Comparison of ENCODE assay signal across 1 cellular context in the genomic region with DNA sequence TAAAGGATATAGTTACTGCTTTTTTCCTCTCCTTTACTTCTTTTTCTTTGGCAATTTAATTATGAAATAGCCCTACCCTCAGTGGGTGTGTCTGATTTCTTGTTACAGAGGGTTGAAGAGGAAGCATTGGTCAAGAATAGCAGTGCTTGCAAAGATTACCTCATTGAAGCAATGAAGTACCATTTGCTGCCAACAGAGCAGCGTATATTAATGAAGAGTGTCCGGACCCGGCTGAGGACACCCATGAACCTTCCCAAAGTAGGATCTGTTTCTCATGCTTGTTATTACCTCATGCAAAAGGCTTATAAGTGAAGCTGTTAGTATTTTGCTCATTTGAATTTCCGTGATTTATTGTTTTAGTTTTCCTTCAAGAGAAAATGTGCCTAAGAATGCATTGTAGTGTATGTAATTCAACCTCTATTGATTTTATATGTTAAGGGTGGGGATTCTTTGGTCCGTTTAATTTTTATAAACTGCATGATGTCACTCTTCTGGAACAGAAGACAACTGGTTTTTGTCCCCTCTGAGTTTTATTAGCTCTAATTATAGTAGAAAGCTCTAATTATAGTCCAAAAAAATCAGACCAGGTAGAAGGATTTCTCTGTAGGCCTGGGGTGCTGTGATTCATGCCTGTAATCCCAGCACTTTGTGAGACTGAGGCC.
TF ChIP-seq lines count a peak whose summit lies in the region.

No MANE protein-coding gene starts in this region.

TF ChIP-seq in GM23338, 12 proteins besides CTCF, POLR2A, EP300 and RAD21 (continued from another document):
- TF ChIP-seq, protein P1, sequence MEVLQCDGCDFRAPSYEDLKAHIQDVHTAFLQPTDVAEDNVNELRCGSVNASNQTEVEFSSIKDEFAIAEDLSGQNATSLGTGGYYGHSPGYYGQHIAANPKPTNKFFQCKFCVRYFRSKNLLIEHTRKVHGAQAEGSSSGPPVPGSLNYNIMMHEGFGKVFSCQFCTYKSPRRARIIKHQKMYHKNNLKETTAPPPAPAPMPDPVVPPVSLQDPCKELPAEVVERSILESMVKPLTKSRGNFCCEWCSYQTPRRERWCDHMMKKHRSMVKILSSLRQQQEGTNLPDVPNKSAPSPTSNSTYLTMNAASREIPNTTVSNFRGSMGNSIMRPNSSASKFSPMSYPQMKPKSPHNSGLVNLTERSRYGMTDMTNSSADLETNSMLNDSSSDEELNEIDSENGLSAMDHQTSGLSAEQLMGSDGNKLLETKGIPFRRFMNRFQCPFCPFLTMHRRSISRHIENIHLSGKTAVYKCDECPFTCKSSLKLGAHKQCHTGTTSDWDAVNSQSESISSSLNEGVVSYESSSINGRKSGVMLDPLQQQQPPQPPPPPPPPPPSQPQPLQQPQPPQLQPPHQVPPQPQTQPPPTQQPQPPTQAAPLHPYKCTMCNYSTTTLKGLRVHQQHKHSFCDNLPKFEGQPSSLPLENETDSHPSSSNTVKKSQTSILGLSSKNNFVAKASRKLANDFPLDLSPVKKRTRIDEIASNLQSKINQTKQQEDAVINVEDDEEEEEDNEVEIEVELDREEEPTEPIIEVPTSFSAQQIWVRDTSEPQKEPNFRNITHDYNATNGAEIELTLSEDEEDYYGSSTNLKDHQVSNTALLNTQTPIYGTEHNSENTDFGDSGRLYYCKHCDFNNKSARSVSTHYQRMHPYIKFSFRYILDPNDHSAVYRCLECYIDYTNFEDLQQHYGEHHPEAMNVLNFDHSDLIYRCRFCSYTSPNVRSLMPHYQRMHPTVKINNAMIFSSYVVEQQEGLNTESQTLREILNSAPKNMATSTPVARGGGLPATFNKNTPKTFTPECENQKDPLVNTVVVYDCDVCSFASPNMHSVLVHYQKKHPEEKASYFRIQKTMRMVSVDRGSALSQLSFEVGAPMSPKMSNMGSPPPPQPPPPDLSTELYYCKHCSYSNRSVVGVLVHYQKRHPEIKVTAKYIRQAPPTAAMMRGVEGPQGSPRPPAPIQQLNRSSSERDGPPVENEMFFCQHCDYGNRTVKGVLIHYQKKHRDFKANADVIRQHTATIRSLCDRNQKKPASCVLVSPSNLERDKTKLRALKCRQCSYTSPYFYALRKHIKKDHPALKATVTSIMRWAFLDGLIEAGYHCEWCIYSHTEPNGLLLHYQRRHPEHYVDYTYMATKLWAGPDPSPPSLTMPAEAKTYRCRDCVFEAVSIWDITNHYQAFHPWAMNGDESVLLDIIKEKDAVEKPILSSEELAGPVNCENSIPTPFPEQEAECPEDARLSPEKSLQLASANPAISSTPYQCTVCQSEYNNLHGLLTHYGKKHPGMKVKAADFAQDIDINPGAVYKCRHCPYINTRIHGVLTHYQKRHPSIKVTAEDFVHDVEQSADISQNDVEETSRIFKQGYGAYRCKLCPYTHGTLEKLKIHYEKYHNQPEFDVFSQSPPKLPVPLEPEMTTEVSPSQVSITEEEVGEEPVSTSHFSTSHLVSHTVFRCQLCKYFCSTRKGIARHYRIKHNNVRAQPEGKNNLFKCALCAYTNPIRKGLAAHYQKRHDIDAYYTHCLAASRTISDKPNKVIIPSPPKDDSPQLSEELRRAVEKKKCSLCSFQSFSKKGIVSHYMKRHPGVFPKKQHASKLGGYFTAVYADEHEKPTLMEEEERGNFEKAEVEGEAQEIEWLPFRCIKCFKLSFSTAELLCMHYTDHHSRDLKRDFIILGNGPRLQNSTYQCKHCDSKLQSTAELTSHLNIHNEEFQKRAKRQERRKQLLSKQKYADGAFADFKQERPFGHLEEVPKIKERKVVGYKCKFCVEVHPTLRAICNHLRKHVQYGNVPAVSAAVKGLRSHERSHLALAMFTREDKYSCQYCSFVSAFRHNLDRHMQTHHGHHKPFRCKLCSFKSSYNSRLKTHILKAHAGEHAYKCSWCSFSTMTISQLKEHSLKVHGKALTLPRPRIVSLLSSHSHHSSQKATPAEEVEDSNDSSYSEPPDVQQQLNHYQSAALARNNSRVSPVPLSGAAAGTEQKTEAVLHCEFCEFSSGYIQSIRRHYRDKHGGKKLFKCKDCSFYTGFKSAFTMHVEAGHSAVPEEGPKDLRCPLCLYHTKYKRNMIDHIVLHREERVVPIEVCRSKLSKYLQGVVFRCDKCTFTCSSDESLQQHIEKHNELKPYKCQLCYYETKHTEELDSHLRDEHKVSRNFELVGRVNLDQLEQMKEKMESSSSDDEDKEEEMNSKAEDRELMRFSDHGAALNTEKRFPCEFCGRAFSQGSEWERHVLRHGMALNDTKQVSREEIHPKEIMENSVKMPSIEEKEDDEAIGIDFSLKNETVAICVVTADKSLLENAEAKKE (CRISPR knock-in tag; IDR thresholded peaks at IDR 0.05) = no peak
- TF ChIP-seq, protein P2, sequence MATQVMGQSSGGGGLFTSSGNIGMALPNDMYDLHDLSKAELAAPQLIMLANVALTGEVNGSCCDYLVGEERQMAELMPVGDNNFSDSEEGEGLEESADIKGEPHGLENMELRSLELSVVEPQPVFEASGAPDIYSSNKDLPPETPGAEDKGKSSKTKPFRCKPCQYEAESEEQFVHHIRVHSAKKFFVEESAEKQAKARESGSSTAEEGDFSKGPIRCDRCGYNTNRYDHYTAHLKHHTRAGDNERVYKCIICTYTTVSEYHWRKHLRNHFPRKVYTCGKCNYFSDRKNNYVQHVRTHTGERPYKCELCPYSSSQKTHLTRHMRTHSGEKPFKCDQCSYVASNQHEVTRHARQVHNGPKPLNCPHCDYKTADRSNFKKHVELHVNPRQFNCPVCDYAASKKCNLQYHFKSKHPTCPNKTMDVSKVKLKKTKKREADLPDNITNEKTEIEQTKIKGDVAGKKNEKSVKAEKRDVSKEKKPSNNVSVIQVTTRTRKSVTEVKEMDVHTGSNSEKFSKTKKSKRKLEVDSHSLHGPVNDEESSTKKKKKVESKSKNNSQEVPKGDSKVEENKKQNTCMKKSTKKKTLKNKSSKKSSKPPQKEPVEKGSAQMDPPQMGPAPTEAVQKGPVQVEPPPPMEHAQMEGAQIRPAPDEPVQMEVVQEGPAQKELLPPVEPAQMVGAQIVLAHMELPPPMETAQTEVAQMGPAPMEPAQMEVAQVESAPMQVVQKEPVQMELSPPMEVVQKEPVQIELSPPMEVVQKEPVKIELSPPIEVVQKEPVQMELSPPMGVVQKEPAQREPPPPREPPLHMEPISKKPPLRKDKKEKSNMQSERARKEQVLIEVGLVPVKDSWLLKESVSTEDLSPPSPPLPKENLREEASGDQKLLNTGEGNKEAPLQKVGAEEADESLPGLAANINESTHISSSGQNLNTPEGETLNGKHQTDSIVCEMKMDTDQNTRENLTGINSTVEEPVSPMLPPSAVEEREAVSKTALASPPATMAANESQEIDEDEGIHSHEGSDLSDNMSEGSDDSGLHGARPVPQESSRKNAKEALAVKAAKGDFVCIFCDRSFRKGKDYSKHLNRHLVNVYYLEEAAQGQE (IDR thresholded peaks at IDR 0.05; ENCODE audit: unreplicated experiment) = no peak
- TF ChIP-seq, protein P3, sequence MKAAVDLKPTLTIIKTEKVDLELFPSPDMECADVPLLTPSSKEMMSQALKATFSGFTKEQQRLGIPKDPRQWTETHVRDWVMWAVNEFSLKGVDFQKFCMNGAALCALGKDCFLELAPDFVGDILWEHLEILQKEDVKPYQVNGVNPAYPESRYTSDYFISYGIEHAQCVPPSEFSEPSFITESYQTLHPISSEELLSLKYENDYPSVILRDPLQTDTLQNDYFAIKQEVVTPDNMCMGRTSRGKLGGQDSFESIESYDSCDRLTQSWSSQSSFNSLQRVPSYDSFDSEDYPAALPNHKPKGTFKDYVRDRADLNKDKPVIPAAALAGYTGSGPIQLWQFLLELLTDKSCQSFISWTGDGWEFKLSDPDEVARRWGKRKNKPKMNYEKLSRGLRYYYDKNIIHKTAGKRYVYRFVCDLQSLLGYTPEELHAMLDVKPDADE (IDR thresholded peaks at IDR 0.05) = no peak
